ENCODE assay signal across 8 cellular contexts in genomic region chr9:90915693-90916092, GRCh38.
A peak's percentile ranks its signal among the peaks of the same experiment; 100 is the strongest.
DNase-seq lines count a peak whose midpoint lies in the region; ATAC-seq, FAIRE-seq and TF ChIP-seq lines count a peak whose summit lies in the region.

No MANE protein-coding gene starts in this region.

- ATAC-seq in HG02759 (IDR thresholded peaks at IDR 0.05; ENCODE audit: unreplicated experiment) = no peak
- ATAC-seq in GM19328 (IDR thresholded peaks at IDR 0.05; ENCODE audit: unreplicated experiment) = no peak
- ATAC-seq in GM18519 (IDR thresholded peaks at IDR 0.05; ENCODE audit: low FRiP score, unreplicated experiment) = no peak

- TF ChIP-seq CTCF in VCaP (conservative IDR thresholded peaks at IDR 0.05) = no peak

- peak; percentile 61 for FAIRE-seq in GM12892 (lab: Jason Lieb, UNC)
- FAIRE-seq in GM19239 (lab: Jason Lieb, UNC) = no peak

- TF ChIP-seq POLR2A in GM12892 (IDR thresholded peaks at IDR 0.05; ENCODE audit: low read depth, low read length) = no peak

- peak overlapping the region; percentile 4; the same call in 1 of the 2 replicates for H3K27ac ChIP-seq in VCaP

- peak; percentile 32 for DNase-seq in A172 (ENCODE audit: low spot score)
- no peak for DNase-seq in GM12892 (ENCODE audit: insufficient read length)
- DNase-seq in iPS-NIHi11 (ENCODE audit: low spot score) = peak; percentile 79
- DNase-seq in GM19239 (ENCODE audit: insufficient read length, low spot score) = no peak

Comparison
In these comparisons a context has a peak if more than half of its experiments do, and no peak if none do; other contexts are left out.
1. DNase-seq: peak in A172 (single experiment) and iPS-NIHi11 (single experiment); none in GM12892 (single experiment) and GM19239 (single experiment).